1 cellular context compared by ENCODE assay signal in the genomic region with DNA sequence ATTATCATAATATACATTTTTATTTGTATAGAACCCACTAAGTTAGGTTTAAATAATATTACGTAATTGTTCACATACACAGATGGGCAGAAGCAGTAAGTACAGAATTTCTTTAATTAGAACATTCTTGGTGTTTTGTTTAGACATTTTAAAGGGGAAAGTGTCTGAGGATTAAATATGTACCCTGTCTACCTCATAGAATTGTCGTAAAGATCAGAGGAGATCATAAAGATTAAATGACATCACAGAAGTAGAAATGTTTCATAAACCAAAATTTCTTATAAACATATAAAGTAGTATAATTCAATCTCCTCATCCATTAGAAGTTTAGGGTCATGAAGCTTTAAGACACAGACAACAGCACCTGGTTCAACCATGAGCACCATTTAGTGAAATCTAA.
TF ChIP-seq lines count a peak whose summit lies in the region.

No MANE protein-coding gene starts in this region.

TF ChIP-seq in K562, 482 proteins besides CTCF, POLR2A, EP300 and RAD21:
- no peak for TF ChIP-seq ZNF124 (CRISPR knock-in tag; IDR thresholded peaks at IDR 0.05)
- 0 out of 2 replicates have a peak, but pooled peaks have one; percentile 6 for TF ChIP-seq CEBPB (tag; IDR thresholded peaks at IDR 0.05)
- no peak for TF ChIP-seq KDM1A (IDR thresholded peaks at IDR 0.05)
- TF ChIP-seq, protein P1, sequence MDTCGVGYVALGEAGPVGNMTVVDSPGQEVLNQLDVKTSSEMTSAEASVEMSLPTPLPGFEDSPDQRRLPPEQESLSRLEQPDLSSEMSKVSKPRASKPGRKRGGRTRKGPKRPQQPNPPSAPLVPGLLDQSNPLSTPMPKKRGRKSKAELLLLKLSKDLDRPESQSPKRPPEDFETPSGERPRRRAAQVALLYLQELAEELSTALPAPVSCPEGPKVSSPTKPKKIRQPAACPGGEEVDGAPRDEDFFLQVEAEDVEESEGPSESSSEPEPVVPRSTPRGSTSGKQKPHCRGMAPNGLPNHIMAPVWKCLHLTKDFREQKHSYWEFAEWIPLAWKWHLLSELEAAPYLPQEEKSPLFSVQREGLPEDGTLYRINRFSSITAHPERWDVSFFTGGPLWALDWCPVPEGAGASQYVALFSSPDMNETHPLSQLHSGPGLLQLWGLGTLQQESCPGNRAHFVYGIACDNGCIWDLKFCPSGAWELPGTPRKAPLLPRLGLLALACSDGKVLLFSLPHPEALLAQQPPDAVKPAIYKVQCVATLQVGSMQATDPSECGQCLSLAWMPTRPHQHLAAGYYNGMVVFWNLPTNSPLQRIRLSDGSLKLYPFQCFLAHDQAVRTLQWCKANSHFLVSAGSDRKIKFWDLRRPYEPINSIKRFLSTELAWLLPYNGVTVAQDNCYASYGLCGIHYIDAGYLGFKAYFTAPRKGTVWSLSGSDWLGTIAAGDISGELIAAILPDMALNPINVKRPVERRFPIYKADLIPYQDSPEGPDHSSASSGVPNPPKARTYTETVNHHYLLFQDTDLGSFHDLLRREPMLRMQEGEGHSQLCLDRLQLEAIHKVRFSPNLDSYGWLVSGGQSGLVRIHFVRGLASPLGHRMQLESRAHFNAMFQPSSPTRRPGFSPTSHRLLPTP (IDR thresholded peaks at IDR 0.05; ENCODE audit: borderline replicate concordance, extremely low read depth, insufficient read length): no peak
- no peak for TF ChIP-seq JUNB (CRISPR knock-in tag; conservative IDR thresholded peaks at IDR 0.05)
- no peak for TF ChIP-seq PRMT5 (CRISPR knock-in tag; IDR thresholded peaks at IDR 0.05)
- TF ChIP-seq, protein P2, sequence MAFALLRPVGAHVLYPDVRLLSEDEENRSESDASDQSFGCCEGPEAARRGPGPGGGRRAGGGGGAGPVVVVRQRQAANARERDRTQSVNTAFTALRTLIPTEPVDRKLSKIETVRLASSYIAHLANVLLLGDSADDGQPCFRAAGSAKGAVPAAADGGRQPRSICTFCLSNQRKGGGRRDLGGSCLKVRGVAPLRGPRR (CRISPR knock-in tag; IDR thresholded peaks at IDR 0.05): no peak
- no peak for TF ChIP-seq CEBPG (CRISPR knock-in tag; IDR thresholded peaks at IDR 0.05)
- TF ChIP-seq CEBPG (tag; conservative IDR thresholded peaks at IDR 0.05 in 1 of 2, IDR thresholded peaks at IDR 0.05 in 1 of 2): peak in 1 of 2 experiments; percentile 69; a peak in 2 of 4 replicates
- no peak for TF ChIP-seq NFIX (CRISPR knock-in tag; IDR thresholded peaks at IDR 0.05; ENCODE audit: low read depth)
- TF ChIP-seq, protein P3, sequence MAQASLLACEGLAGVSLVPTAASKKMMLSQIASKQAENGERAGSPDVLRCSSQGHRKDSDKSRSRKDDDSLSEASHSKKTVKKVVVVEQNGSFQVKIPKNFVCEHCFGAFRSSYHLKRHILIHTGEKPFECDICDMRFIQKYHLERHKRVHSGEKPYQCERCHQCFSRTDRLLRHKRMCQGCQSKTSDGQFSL (CRISPR knock-in tag; IDR thresholded peaks at IDR 0.05): no peak
- TF ChIP-seq, protein P3 (tag; IDR thresholded peaks at IDR 0.05): no peak
